Comparison of ENCODE assay signal across 33 cellular contexts in the genomic region with DNA sequence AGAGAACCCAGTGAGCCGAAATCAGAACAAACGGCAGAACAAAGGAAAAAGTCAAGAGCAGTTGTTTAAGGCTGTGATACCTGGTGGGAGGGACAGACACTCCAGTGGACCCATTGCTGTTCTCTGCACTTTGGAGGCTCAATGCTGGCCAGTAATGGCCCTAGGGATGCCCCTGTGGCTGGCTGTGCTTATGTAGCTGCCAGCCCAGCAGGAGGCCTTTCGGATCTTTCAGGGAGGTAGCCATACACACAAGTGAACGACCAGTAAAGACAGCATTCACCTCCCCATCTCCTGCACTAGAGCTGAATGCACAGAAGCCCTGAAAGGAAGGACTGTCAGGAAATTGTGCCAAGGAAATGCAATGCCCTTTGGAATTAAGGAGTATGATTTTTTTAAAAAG.
"Had no signal": no experiment of that assay in that cellular context is flagged by ENCODE, and none has a peak within 500 bp of the region (broad histone marks: within the 10 kb centered on the region; RNA-seq: fewer than 3 reads in every experiment).

No MANE protein-coding gene starts in this region.

- H3K27me3 ChIP-seq: ascending aorta, breast epithelium, cardiac muscle cell, colonic mucosa, esophagus squamous epithelium, gastroesophageal sphincter, heart right ventricle had no signal

- H3K4me1 ChIP-seq: ascending aorta, breast epithelium, colonic mucosa, gastroesophageal sphincter, heart right ventricle had no signal

- H3K27ac Mint-ChIP-seq: activated CD4-positive, alpha-beta memory T cell treated with anti-CD3 and anti-CD28 coated beads, Interleukin-2, amount 10 ng/mL, durations not matched to agents 7 days and 5 days; activated CD4-positive, alpha-beta T cell treated with anti-CD3 and anti-CD28 coated beads, Interleukin-2, amount 10 ng/mL, durations not matched to agents 7 days and 5 days; activated naive CD4-positive, alpha-beta T cell treated with anti-CD3 and anti-CD28 coated beads, Interleukin-2, amount 10 ng/mL, durations not matched to agents 7 days and 5 days; activated naive CD4-positive, alpha-beta T cell treated with anti-CD3 and anti-CD28 coated beads, Interleukin-2, amount 50 U/mL, for 72 hours; activated naive CD8-positive, alpha-beta T cell treated with anti-CD3 and anti-CD28 coated beads, Interleukin-2, amount 10 ng/mL, durations not matched to agents 7 days and 5 days; activated T-cell treated with anti-CD3 and anti-CD28 coated beads, Interleukin-2, amount 50 U/mL, for 24 hours; activated T-helper 17 cell treated with anti-CD3 and anti-CD28 coated beads, Interleukin-2, amount 50 U/mL, for 72 hours; brain; T-helper 17 cell; T-helper 2 cell treated with Interferon-gamma antibody and Interleukin-4, amounts not matched to agents 5 μg/mL and 100 μg/mL, for 36 hours had no signal

- H3K36me3 ChIP-seq: breast epithelium, cardiac muscle cell, colonic mucosa, esophagus squamous epithelium, heart right ventricle had no signal

- H3K4me3 Mint-ChIP-seq: activated CD4-positive, alpha-beta memory T cell treated with anti-CD3 and anti-CD28 coated beads, Interleukin-2, amount 10 ng/mL, durations not matched to agents 7 days and 5 days; activated CD4-positive, alpha-beta T cell treated with anti-CD3 and anti-CD28 coated beads, Interleukin-2, amount 10 ng/mL, durations not matched to agents 7 days and 5 days; activated naive CD4-positive, alpha-beta T cell treated with anti-CD3 and anti-CD28 coated beads, Interleukin-2, amount 10 ng/mL, durations not matched to agents 7 days and 5 days; activated naive CD8-positive, alpha-beta T cell treated with anti-CD3 and anti-CD28 coated beads, Interleukin-2, amount 10 ng/mL, durations not matched to agents 7 days and 5 days; activated T-cell treated with anti-CD3 and anti-CD28 coated beads, Interleukin-2, amount 50 U/mL, for 24 hours; activated T-helper 17 cell treated with anti-CD3 and anti-CD28 coated beads, Interleukin-2, amount 50 U/mL, for 72 hours; brain; T-helper 17 cell; T-helper 2 cell treated with Interferon-gamma antibody and Interleukin-4, amounts not matched to agents 5 μg/mL and 100 μg/mL, for 36 hours had no signal

- H3K4me1 Mint-ChIP-seq: activated CD4-positive, alpha-beta memory T cell treated with anti-CD3 and anti-CD28 coated beads, Interleukin-2, amount 10 ng/mL, durations not matched to agents 7 days and 5 days; activated CD4-positive, alpha-beta T cell treated with anti-CD3 and anti-CD28 coated beads, Interleukin-2, amount 10 ng/mL, durations not matched to agents 7 days and 5 days; activated naive CD4-positive, alpha-beta T cell treated with anti-CD3 and anti-CD28 coated beads, Interleukin-2, amount 10 ng/mL, durations not matched to agents 7 days and 5 days; activated T-helper 17 cell treated with anti-CD3 and anti-CD28 coated beads, Interleukin-2, amount 50 U/mL, for 72 hours; brain; T-helper 17 cell had no signal

- H3K9me3 Mint-ChIP-seq: activated CD4-positive, alpha-beta memory T cell treated with anti-CD3 and anti-CD28 coated beads, Interleukin-2, amount 10 ng/mL, durations not matched to agents 7 days and 5 days; activated CD4-positive, alpha-beta T cell treated with anti-CD3 and anti-CD28 coated beads, Interleukin-2, amount 10 ng/mL, durations not matched to agents 7 days and 5 days; activated naive CD4-positive, alpha-beta T cell treated with anti-CD3 and anti-CD28 coated beads, Interleukin-2, amount 10 ng/mL, durations not matched to agents 7 days and 5 days; activated naive CD4-positive, alpha-beta T cell treated with anti-CD3 and anti-CD28 coated beads, Interleukin-2, amount 50 U/mL, for 72 hours; activated naive CD8-positive, alpha-beta T cell treated with anti-CD3 and anti-CD28 coated beads, Interleukin-2, amount 10 ng/mL, durations not matched to agents 7 days and 5 days; activated T-cell treated with anti-CD3 and anti-CD28 coated beads, Interleukin-2, amount 50 U/mL, for 24 hours; activated T-helper 17 cell treated with anti-CD3 and anti-CD28 coated beads, Interleukin-2, amount 50 U/mL, for 72 hours; brain; T-helper 2 cell treated with Interferon-gamma antibody and Interleukin-4, amounts not matched to agents 5 μg/mL and 100 μg/mL, for 36 hours had no signal

- H3K27me3 Mint-ChIP-seq: activated CD4-positive, alpha-beta memory T cell treated with anti-CD3 and anti-CD28 coated beads, Interleukin-2, amount 10 ng/mL, durations not matched to agents 7 days and 5 days; activated CD4-positive, alpha-beta T cell treated with anti-CD3 and anti-CD28 coated beads, Interleukin-2, amount 10 ng/mL, durations not matched to agents 7 days and 5 days; activated naive CD4-positive, alpha-beta T cell treated with anti-CD3 and anti-CD28 coated beads, Interleukin-2, amount 10 ng/mL, durations not matched to agents 7 days and 5 days; activated naive CD8-positive, alpha-beta T cell treated with anti-CD3 and anti-CD28 coated beads, Interleukin-2, amount 10 ng/mL, durations not matched to agents 7 days and 5 days; activated T-cell treated with anti-CD3 and anti-CD28 coated beads, Interleukin-2, amount 50 U/mL, for 24 hours; activated T-helper 17 cell treated with anti-CD3 and anti-CD28 coated beads, Interleukin-2, amount 50 U/mL, for 72 hours; T-helper 17 cell had no signal

- DNase-seq: activated CD4-positive, alpha-beta memory T cell treated with anti-CD3 and anti-CD28 coated beads, Interleukin-2, amount 10 ng/mL, durations not matched to agents 7 days and 5 days; activated CD4-positive, alpha-beta T cell treated with anti-CD3 and anti-CD28 coated beads for 4 hours; activated CD4-positive, alpha-beta T cell treated with anti-CD3 and anti-CD28 coated beads, Interleukin-2, amount 10 ng/mL, durations not matched to agents 7 days and 5 days; activated CD4-positive, alpha-beta T cell treated with anti-CD3 and anti-CD28 coated beads, Interleukin-2, amount 50 U/mL, for 4 hours; activated CD4-positive, CD25-positive, alpha-beta regulatory T cell; activated CD4-positive, CD25-positive, alpha-beta regulatory T cell treated with anti-CD3 and anti-CD28 coated beads, Interleukin-2, amount 50 U/mL, for 72 hours; activated CD8-positive, alpha-beta memory T cell treated with anti-CD3 and anti-CD28 coated beads, Interleukin-2, amount 50 U/mL, for 48 hours; activated gamma-delta T cell; activated naive CD4-positive, alpha-beta T cell; activated naive CD4-positive, alpha-beta T cell treated with anti-CD3 and anti-CD28 coated beads, Interleukin-2, amount 10 ng/mL, durations not matched to agents 7 days and 5 days; activated naive CD8-positive, alpha-beta T cell treated with anti-CD3 and anti-CD28 coated beads, Interleukin-2, amount 10 ng/mL, durations not matched to agents 7 days and 5 days; activated T-cell treated with anti-CD3 and anti-CD28 coated beads for 4 hours; activated T-cell treated with anti-CD3 and anti-CD28 coated beads, Interleukin-2, amount 50 U/mL, for 24 hours; central memory CD4-positive, alpha-beta T cell; cerebellar nuclear complex; colonic mucosa; effector CD8-positive, alpha-beta T cell; esophagus squamous epithelium; foreskin melanocyte; heart right ventricle; T-helper 1 cell; T-helper 17 cell; T1000; WERI-Rb-1 had no signal

- H3K4me3 ChIP-seq: ascending aorta, breast epithelium, cardiac muscle cell, colonic mucosa, esophagus squamous epithelium, gastroesophageal sphincter, heart right ventricle had no signal

- ATAC-seq: activated naive CD4-positive, alpha-beta T cell treated with anti-CD3 and anti-CD28 coated beads, Interleukin-2, amount 50 U/mL, for 72 hours; activated T-helper 17 cell treated with anti-CD3 and anti-CD28 coated beads, Interleukin-2, amount 50 U/mL, for 72 hours; gastroesophageal sphincter; heart right ventricle; T-helper 17 cell had no signal

- H3K36me3 Mint-ChIP-seq: activated naive CD4-positive, alpha-beta T cell treated with anti-CD3 and anti-CD28 coated beads, Interleukin-2, amount 10 ng/mL, durations not matched to agents 7 days and 5 days; activated naive CD4-positive, alpha-beta T cell treated with anti-CD3 and anti-CD28 coated beads, Interleukin-2, amount 50 U/mL, for 72 hours; activated naive CD8-positive, alpha-beta T cell treated with anti-CD3 and anti-CD28 coated beads, Interleukin-2, amount 10 ng/mL, durations not matched to agents 7 days and 5 days had no signal

- H3K27ac ChIP-seq: ascending aorta, breast epithelium, cardiac muscle cell, colonic mucosa, epithelial cell of prostate, esophagus squamous epithelium, gastroesophageal sphincter, heart right ventricle, WERI-Rb-1 had no signal
